ENCODE assay signal across 8 cellular contexts in the genomic region with DNA sequence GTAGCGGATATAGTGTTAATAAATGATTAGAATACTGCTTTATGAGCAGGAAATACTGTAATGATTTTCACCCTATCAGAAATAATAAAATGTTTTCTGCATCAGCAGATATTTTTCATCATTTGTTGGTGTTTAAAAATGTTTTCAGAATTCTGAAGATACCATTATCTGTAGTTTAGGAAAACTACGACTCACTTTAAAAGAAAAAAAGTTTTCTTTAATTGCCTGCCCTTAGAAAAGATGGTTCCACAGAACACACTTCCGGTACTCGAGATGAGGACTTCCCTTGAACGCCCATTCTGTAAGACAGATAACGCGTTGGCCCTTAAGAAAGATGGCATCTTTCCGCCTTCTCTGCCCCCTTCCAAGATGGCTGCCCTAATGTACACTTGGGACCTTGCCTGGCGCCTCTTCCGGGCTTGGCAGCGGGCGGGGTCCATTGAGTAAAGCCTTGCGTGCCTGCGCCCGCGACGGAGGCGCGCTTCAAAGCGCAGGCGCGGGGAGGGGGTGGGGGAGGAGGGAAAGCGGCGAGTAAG. TPM values are rescaled to one million over a fixed set of nuclear protein-coding genes. Genes with fewer than 3 reads are reported as not detected.
DNase-seq lines count a peak whose midpoint lies in the region; ATAC-seq and TF ChIP-seq lines count a peak whose summit lies in the region.

A gene with protein sequence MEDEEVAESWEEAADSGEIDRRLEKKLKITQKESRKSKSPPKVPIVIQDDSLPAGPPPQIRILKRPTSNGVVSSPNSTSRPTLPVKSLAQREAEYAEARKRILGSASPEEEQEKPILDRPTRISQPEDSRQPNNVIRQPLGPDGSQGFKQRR (plus strand): TSS at position 521 of the 536 bp plus-strand sequence. CDS start 16 bp downstream, outside the sequence.

- H3K4me3 Mint-ChIP-seq in central memory CD8-positive, alpha-beta T cell, result peak within 1 kb of the TSS; percentile 97

- POLR2A ChIA-PET in AG04450 (lab: Yijun Ruan, JAX), result interaction anchor here (0.6 to 1.6 kb wide), 4 partner anchors 9 to 36 kb away, joined by 3 to 4 read pairs (median 3); no protein-coding TSS in a partner anchor

- H3K4me3 ChIP-seq in AG04450 (ENCODE audit: low read depth, low read length), result peak within 1 kb of the TSS; percentile 84
- peak within 1 kb of the TSS; percentile 71 to 93 (median 86) for H3K4me3 ChIP-seq in spleen

- H3K27me3 ChIP-seq in AG04450 (ENCODE audit: control insufficient read depth, insufficient read depth, low read length) (no peaks in the 10 kb centered on the region), spleen (replicated peaks in 1 of 7) (no peaks in the 10 kb centered on the region)

- peak; percentile 80 for ATAC-seq in GM19035 (IDR thresholded peaks at IDR 0.05; ENCODE audit: unreplicated experiment)
- ATAC-seq in HG03378 (IDR thresholded peaks at IDR 0.05; ENCODE audit: unreplicated experiment), result peak; percentile 69
- ATAC-seq in activated CD4-positive, CD25-positive, alpha-beta regulatory T cell treated with anti-CD3 and anti-CD28 coated beads, Interleukin-2, amount 50 U/mL, for 24 hours, result peak; percentile 87 to 88
- ATAC-seq in central memory CD8-positive, alpha-beta T cell (replicated peaks; ENCODE audit: extremely low read depth, poor library complexity, severe bottlenecking), result peak; percentile 90

- H3K36me3 ChIP-seq in spleen, result peaks cover 0 to 5% (median 0%) of the 10 kb centered on the region in 6 donors

- H3K36me3 Mint-ChIP-seq in central memory CD8-positive, alpha-beta T cell (ENCODE audit: insufficient read depth), result peaks cover 11% of the 10 kb centered on the region

- peak; percentile 99 for DNase-seq in AG04450 (ENCODE audit: low read depth, low spot score)
- DNase-seq in NCI-H446 treated with DMSO at 0.1 percent for 48 hours (lab: John Stamatoyannopoulos, UW), result peak; percentile 100
- DNase-seq in central memory CD8-positive, alpha-beta T cell (ENCODE audit: low spot score in 2 of 2), result peak; percentile 84 to 96
- DNase-seq in inferior parietal cortex (ENCODE audit: extremely low spot score), result peak; percentile 99
- DNase-seq in spleen, result peak; percentile 99

- peaks cover 24% of the 10 kb centered on the region for H3K4me1 Mint-ChIP-seq in central memory CD8-positive, alpha-beta T cell

- H3K4me1 ChIP-seq in spleen, result peaks cover 35 to 81% (median 64%) of the 10 kb centered on the region in 6 donors

- no peak for TF ChIP-seq CTCF in AG04450 (IDR thresholded peaks at IDR 0.05; ENCODE audit: low read depth, low read length)
- no peak for TF ChIP-seq CTCF in spleen (IDR thresholded peaks at IDR 0.05 in 8 of 11, conservative IDR thresholded peaks at IDR 0.05 in 3 of 11)

- no peak for TF ChIP-seq POLR2A in spleen (IDR thresholded peaks at IDR 0.05)

- H3K27ac ChIP-seq in AG04450 (ENCODE audit: low read depth, low read length), result peak within 1 kb of the TSS; percentile 97
- peak within 1 kb of the TSS; percentile 94 to 99 (median 98) for H3K27ac ChIP-seq in spleen

- H3K9me3 ChIP-seq in AG04450 (ENCODE audit: control insufficient read depth, insufficient read depth, low read length) (no peaks in the 10 kb centered on the region), spleen (no peaks in the 10 kb centered on the region)

- CTCF ChIA-PET in AG04450 (lab: Charles Lee), result no interaction called here

- WGBS in spleen, 5 donors, result 2 to 4% (median 3%) methylated on average over 23 to 24 of the region's 24 CpGs

- H3K9me3 Mint-ChIP-seq in central memory CD8-positive, alpha-beta T cell, result no peaks in the 10 kb centered on the region

- H3K27me3 Mint-ChIP-seq in central memory CD8-positive, alpha-beta T cell, result no peaks in the 10 kb centered on the region

- peak within 1 kb of the TSS; percentile 96 for H3K27ac Mint-ChIP-seq in central memory CD8-positive, alpha-beta T cell (ENCODE audit: low read depth)

- intact Hi-C loops in spleen (cut with DNase I; ENCODE audit: low total_unique reads), result no loop called here

RNA-seq across cellular contexts. Expression of the gene that starts here (rescaled TPM):
- polyA plus RNA-seq in AG04450 (2011; rRNA removed), result 92.0 and 119 TPM in 2 replicates
- polyA minus RNA-seq in AG04450 (2011; rRNA and poly(A)+ RNA removed), result 76.0 and 99.9 TPM in 2 replicates
- 100 to 1,000 TPM in 4 of 7 donors, 10 to 100 TPM in 3; 68.9 to 129 (median 103) TPM for total RNA-seq in spleen
- 10 to 100 TPM; 37.8 to 84.1 (median 53.8) TPM for polyA plus RNA-seq in spleen

Comparison
In these comparisons a context has a peak if more than half of its experiments do, and no peak if none do; other contexts are left out.
1. Peak in every context shown above with its lines: DNase-seq, ATAC-seq, H3K4me3 ChIP-seq and H3K27ac ChIP-seq.